In the genomic region with DNA sequence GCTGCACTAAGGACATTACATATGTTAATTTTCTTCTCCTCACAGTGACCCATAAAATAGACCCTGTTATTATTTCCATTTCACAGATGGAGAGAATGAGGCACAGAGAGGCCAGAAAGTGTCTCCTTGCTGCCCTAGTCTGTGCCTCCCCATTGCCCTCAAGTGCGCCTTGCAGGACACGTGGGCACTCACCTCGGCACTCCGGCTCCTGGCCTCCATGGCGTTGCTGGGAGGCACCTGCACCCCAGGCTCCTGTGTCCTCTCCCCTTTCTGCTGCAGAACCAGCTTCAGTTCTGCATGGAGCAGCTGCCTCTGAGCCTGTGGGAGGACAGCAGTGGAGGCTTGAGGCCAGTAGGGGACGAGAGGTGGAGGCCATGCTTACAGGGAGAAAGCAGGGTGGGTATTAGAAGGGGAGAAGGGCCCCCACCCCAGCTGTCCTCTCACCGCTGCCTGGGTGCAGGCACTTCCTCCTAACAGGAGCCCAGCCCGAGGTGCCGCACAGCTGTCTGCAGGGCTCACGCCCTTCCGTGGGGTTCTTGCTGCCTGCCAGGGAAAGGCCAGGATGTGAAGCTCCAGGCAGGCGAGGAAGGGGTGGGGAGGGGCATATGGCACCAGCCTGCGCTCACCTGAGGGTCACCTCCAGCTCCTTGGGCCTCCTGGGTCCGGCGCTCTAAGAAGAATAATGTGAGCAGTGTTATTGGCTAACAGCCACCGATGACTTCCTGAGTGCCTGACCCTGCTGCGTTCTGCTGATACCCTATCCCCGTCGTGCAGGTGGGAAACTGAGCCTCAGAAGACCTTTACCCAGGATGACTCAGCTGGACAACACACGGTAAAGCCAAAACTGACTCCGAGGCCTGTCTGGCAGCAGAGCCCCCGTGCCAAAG, we compare ENCODE assay signal across 1 cellular context.
TF ChIP-seq lines count a peak whose summit lies in the region.

No MANE protein-coding gene starts in this region.

TF ChIP-seq in K562, 482 proteins besides CTCF, POLR2A, EP300 and RAD21:
- TF ChIP-seq, protein P1, sequence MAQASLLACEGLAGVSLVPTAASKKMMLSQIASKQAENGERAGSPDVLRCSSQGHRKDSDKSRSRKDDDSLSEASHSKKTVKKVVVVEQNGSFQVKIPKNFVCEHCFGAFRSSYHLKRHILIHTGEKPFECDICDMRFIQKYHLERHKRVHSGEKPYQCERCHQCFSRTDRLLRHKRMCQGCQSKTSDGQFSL (CRISPR knock-in tag; IDR thresholded peaks at IDR 0.05) = no peak
- TF ChIP-seq, protein P1 (tag; IDR thresholded peaks at IDR 0.05) = no peak
- TF ChIP-seq EWSR1 (IDR thresholded peaks at IDR 0.05; ENCODE audit: borderline replicate concordance, low read depth, partially characterized antibody) (no peak), ARID1B (IDR thresholded peaks at IDR 0.05) (peak; percentile 82), CBFA2T2 (conservative IDR thresholded peaks at IDR 0.05) (0 out of 2 replicates have a peak, but pooled peaks have one; percentile 30), NFIC (IDR thresholded peaks at IDR 0.05) (peak; percentile 63), MTA2 (IDR thresholded peaks at IDR 0.05; ENCODE audit: low read depth) (peak; percentile 34; the same call in 1 of the 2 replicates), HMGN3 (IDR thresholded peaks at IDR 0.05; ENCODE audit: borderline replicate concordance, extremely low read depth, insufficient read length, low read depth, low read length) (peak; percentile 20), KDM1A (IDR thresholded peaks at IDR 0.05) (peak in 1 of 2 experiments; percentile 69; a peak in 2 of 4 replicates), BCOR (IDR thresholded peaks at IDR 0.05) (peak; percentile 87), NFE2 (IDR thresholded peaks at IDR 0.05; ENCODE audit: low read depth) (peak; percentile 45; the same call in 1 of the 2 replicates), RNF2 (IDR thresholded peaks at IDR 0.05) (no peak), NEUROD1 (IDR thresholded peaks at IDR 0.05; ENCODE audit: borderline replicate concordance, low read depth, low read length, partially characterized antibody) (no peak), ZNF717 (CRISPR knock-in tag; IDR thresholded peaks at IDR 0.05) (no peak), KHSRP (IDR thresholded peaks at IDR 0.05) (no peak), CBFA2T3 (IDR thresholded peaks at IDR 0.05) (peak; percentile 67), ETS2 (tag; IDR thresholded peaks at IDR 0.05; ENCODE audit: borderline replicate concordance, poor library complexity, severe bottlenecking) (no peak), DPF2 (IDR thresholded peaks at IDR 0.05) (peak; percentile 57), TAL1 (IDR thresholded peaks at IDR 0.05) (peak; percentile 69), SMARCE1 (IDR thresholded peaks at IDR 0.05) (peak; percentile 43; the same call in 1 of the 2 replicates), TCF3 (CRISPR knock-in tag; IDR thresholded peaks at IDR 0.05) (peak; percentile 63), RBM25 (IDR thresholded peaks at IDR 0.05; ENCODE audit: low read depth, low read length, severe bottlenecking) (peak; percentile 64), MAFK (IDR thresholded peaks at IDR 0.05; ENCODE audit: low read length) (peak; percentile 7; the same call in 1 of the 2 replicates), SPI1 (IDR thresholded peaks at IDR 0.05; ENCODE audit: borderline replicate concordance, low read depth, low read length) (peak; percentile 73), KAT7 (CRISPR knock-in tag; IDR thresholded peaks at IDR 0.05; ENCODE audit: borderline replicate concordance) (0 out of 2 replicates have a peak, but pooled peaks have one; percentile 59), TCF7L2 (IDR thresholded peaks at IDR 0.05; ENCODE audit: low read depth, low read length) (no peak), TEAD4 (IDR thresholded peaks at IDR 0.05; ENCODE audit: low read length) (peak; percentile 52; the same call in 1 of the 2 replicates), TEAD4 (CRISPR knock-in tag; IDR thresholded peaks at IDR 0.05; ENCODE audit: borderline replicate concordance) (no peak), CCNT2 (IDR thresholded peaks at IDR 0.05; ENCODE audit: borderline replicate concordance, extremely low read depth, insufficient read length, low read depth, low read length) (peak; percentile 40), ATF3 (IDR thresholded peaks at IDR 0.05) (peak; percentile 14; the same call in 1 of the 2 replicates), ATF3 (CRISPR knock-in tag; conservative IDR thresholded peaks at IDR 0.05) (no peak), SMARCA4 (IDR thresholded peaks at IDR 0.05) (peak; percentile 51; the same call in 1 of the 2 replicates)
- TF ChIP-seq, protein P2, sequence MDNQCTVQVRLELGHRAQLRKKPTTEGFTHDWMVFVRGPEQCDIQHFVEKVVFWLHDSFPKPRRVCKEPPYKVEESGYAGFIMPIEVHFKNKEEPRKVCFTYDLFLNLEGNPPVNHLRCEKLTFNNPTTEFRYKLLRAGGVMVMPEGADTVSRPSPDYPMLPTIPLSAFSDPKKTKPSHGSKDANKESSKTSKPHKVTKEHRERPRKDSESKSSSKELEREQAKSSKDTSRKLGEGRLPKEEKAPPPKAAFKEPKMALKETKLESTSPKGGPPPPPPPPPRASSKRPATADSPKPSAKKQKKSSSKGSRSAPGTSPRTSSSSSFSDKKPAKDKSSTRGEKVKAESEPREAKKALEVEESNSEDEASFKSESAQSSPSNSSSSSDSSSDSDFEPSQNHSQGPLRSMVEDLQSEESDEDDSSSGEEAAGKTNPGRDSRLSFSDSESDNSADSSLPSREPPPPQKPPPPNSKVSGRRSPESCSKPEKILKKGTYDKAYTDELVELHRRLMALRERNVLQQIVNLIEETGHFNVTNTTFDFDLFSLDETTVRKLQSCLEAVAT (IDR thresholded peaks at IDR 0.05) = no peak
- TF ChIP-seq, protein P3, sequence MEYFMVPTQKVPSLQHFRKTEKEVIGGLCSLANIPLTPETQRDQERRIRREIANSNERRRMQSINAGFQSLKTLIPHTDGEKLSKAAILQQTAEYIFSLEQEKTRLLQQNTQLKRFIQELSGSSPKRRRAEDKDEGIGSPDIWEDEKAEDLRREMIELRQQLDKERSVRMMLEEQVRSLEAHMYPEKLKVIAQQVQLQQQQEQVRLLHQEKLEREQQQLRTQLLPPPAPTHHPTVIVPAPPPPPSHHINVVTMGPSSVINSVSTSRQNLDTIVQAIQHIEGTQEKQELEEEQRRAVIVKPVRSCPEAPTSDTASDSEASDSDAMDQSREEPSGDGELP (CRISPR knock-in tag; IDR thresholded peaks at IDR 0.05; ENCODE audit: borderline replicate concordance) = peak; percentile 49; the same call in 1 of the 2 replicates
